In genomic region chr15:70093481-70094309, GRCh38 we compare ENCODE assay signal across 8 cellular contexts. TPM values are rescaled to one million over a fixed set of nuclear protein-coding genes. Genes with fewer than 3 reads are reported as not detected.
A peak's percentile ranks its signal among the peaks of the same experiment; 100 is the strongest.
DNase-seq lines count a peak whose midpoint lies in the region; ATAC-seq and TF ChIP-seq lines count a peak whose summit lies in the region.

No MANE protein-coding gene starts in this region.

- H3K36me3 ChIP-seq in CD8-positive, alpha-beta memory T cell (ENCODE audit: insufficient read depth, low read length), result peaks cover 5% of the 10 kb centered on the region
- no peaks in the 10 kb centered on the region for H3K36me3 ChIP-seq in body of pancreas (replicated peaks in 1 of 2; ENCODE audit: insufficient read depth in 1 of 2, low read depth in 2 of 2)
- H3K36me3 ChIP-seq in muscle layer of colon (ENCODE audit: insufficient read depth, low read length), result peaks cover 13% of the 10 kb centered on the region

- peak overlapping the region in 6 of 8 donors; percentile 21 to 88 (median 49) for H3K27ac Mint-ChIP-seq in CD8-positive, alpha-beta memory T cell

- no peak for TF ChIP-seq POLR2A in body of pancreas (IDR thresholded peaks at IDR 0.05)

- no peaks in the 10 kb centered on the region for H3K9me3 ChIP-seq in CD8-positive, alpha-beta memory T cell (ENCODE audit: low read length)
- H3K9me3 ChIP-seq in body of pancreas, result no peaks in the 10 kb centered on the region
- H3K9me3 ChIP-seq in muscle layer of colon (ENCODE audit: low read length), result no peaks in the 10 kb centered on the region

- H3K4me1 ChIP-seq in CD8-positive, alpha-beta memory T cell (ENCODE audit: insufficient read depth, low read length), result peaks cover 69% of the 10 kb centered on the region
- H3K4me1 ChIP-seq in body of pancreas, result peaks cover 86% of the 10 kb centered on the region
- H3K4me1 ChIP-seq in muscle layer of colon (ENCODE audit: insufficient read depth, low read length), result peaks cover 73% of the 10 kb centered on the region

- peak overlapping the region; percentile 18 for H3K27ac ChIP-seq in CD8-positive, alpha-beta memory T cell (ENCODE audit: low read depth, low read length)
- H3K27ac ChIP-seq in body of pancreas (peak overlapping the region; percentile 3 to 98 (median 42)), muscle layer of colon (ENCODE audit: low read depth, low read length) (peak overlapping the region; percentile 32)

- H3K27me3 ChIP-seq in CD8-positive, alpha-beta memory T cell (ENCODE audit: insufficient read depth, low read length, poor library complexity, severe bottlenecking), result no peaks in the 10 kb centered on the region
- H3K27me3 ChIP-seq in body of pancreas (no peaks in the 10 kb centered on the region), muscle layer of colon (ENCODE audit: control insufficient read depth in 1 of 2, insufficient read depth in 2 of 2, low read length in 2 of 2) (no peaks in the 10 kb centered on the region)

- DNase-seq in CD8-positive, alpha-beta memory T cell, result peak in 1 of 5 donors; percentile 12
- DNase-seq in M059J (ENCODE audit: low read depth), result peak; percentile 10
- peak; percentile 66 to 84 (median 78) for DNase-seq in body of pancreas
- no peak for DNase-seq in NCI-H82 treated with DMSO at 0.1 percent for 48 hours (lab: John Stamatoyannopoulos, UW; ENCODE audit: unreplicated experiment)
- no peak for DNase-seq in AG08396 (ENCODE audit: low spot score)
- no peak for DNase-seq in stimulated activated CD4-positive, alpha-beta T cell treated with anti-CD3 and anti-CD28 coated beads, Interleukin-12 subunit alpha, Interleukin-12 subunit beta, amount 100 ng/mL, for 4 hours

- no peak for TF ChIP-seq CTCF in body of pancreas (IDR thresholded peaks at IDR 0.05)

- CTCF ChIA-PET in CD8-positive, alpha-beta memory T cell (lab: Charles Lee), result interaction anchor here (1.3 to 1.7 kb wide), 2 partner anchors 380 to 518 kb away, joined by 3 read pairs; no protein-coding TSS in a partner anchor

- ATAC-seq in body of pancreas (peak; percentile 48), GM18867 (IDR thresholded peaks at IDR 0.05; ENCODE audit: unreplicated experiment) (no peak)

- POLR2A ChIA-PET in CD8-positive, alpha-beta memory T cell (lab: Charles Lee), result interaction anchor here (0.6 kb wide), 2 partner anchors 15 to 92 kb away, joined by 3 to 5 read pairs; no protein-coding TSS in a partner anchor

- peaks cover 61 to 83% (median 77%) of the 10 kb centered on the region in 3 donors for H3K4me1 Mint-ChIP-seq in CD8-positive, alpha-beta memory T cell

- no peaks in the 10 kb centered on the region for H3K9me3 Mint-ChIP-seq in CD8-positive, alpha-beta memory T cell

- no peak overlapping the region for H3K9ac ChIP-seq in muscle layer of colon (ENCODE audit: low read length)

- peak overlapping the region; percentile 46 for H3K4me3 ChIP-seq in CD8-positive, alpha-beta memory T cell (ENCODE audit: low read length)
- H3K4me3 ChIP-seq in body of pancreas, result no peak overlapping the region
- H3K4me3 ChIP-seq in muscle layer of colon (ENCODE audit: low read depth in 1 of 2, low read length in 2 of 2), result peak overlapping the region in 1 of 2 donors; percentile 46

- 22 to 26% methylated on average over 11 of the region's 11 CpGs for WGBS in body of pancreas, 2 donors

- peaks cover 0 to 7% of the 10 kb centered on the region in 2 donors for H3K27me3 Mint-ChIP-seq in CD8-positive, alpha-beta memory T cell

- H3K36me3 Mint-ChIP-seq in CD8-positive, alpha-beta memory T cell, result peaks cover 0 to 72% (median 7%) of the 10 kb centered on the region in 3 donors

- H3K4me3 Mint-ChIP-seq in CD8-positive, alpha-beta memory T cell, result peak overlapping the region in 6 of 7 donors; percentile 32 to 98 (median 52)

- intact Hi-C loops in body of pancreas (cut with DNase I), result no loop called here

RNA-seq across cellular contexts. Expression of gene TLE3, which starts 4.0 kb away (rescaled TPM):
- 10 to 100 TPM; 73.1 to 76.5 TPM for total RNA-seq in CD8-positive, alpha-beta memory T cell
- polyA plus RNA-seq in CD8-positive, alpha-beta memory T cell, result 19.4 TPM
- total RNA-seq in M059J (2014; rRNA removed; shearing (Covaris generic)), result 6.4 and 15.6 TPM in 2 replicates
- total RNA-seq in body of pancreas, result 10 to 100 TPM; 16.6 to 33.9 TPM

Comparison
In these comparisons a context has a peak if more than half of its experiments do, and no peak if none do; other contexts are left out.
1. DNase-seq: peak in M059J (single experiment) and body of pancreas (4 of 4); none in NCI-H82 treated with DMSO at 0.1 percent for 48 hours (single experiment), AG08396 (single experiment) and stimulated activated CD4-positive, alpha-beta T cell treated with anti-CD3 and anti-CD28 coated beads, Interleukin-12 subunit alpha, Interleukin-12 subunit beta, amount 100 ng/mL, for 4 hours (single experiment).
2. Peak in every context shown above with its lines, with median percentiles within 50 percentile points of each other: H3K27ac ChIP-seq.